ENCODE assay signal across 8 cellular contexts in genomic region chr5:151082976-151083651, GRCh38. TPM values are rescaled to one million over a fixed set of nuclear protein-coding genes. Genes with fewer than 3 reads are reported as not detected.
DNase-seq lines count a peak whose midpoint lies in the region; ATAC-seq and TF ChIP-seq lines count a peak whose summit lies in the region.

No MANE protein-coding gene starts in this region.

- peak overlapping the region; percentile 16 to 97 for H3K27ac ChIP-seq in ascending aorta

- intact Hi-C loops in ascending aorta (cut with DNase I), result loop anchor here (5.0 kb wide), 1 partner anchor 61 kb away; the partner anchor contains the start of gene GPX3

- DNase-seq in GM12865 (ENCODE audit: low read depth) (peak; percentile 83), ascending aorta (ENCODE audit: low spot score in 2 of 2) (no peak), renal cortical epithelial cell (ENCODE audit: low read depth) (peak; percentile 97), NOMO-1 treated with dmso at 0.1 percent for 144 hours (lab: John Stamatoyannopoulos, UW; ENCODE audit: unreplicated experiment) (no peak), SKM-1 treated with dmso at 0.1 percent for 144 hours (lab: John Stamatoyannopoulos, UW; ENCODE audit: unreplicated experiment) (no peak), GOT3 (lab: John Stamatoyannopoulos, UW) (no peak)

- no peak for ATAC-seq in GM21381 (IDR thresholded peaks at IDR 0.05; ENCODE audit: unreplicated experiment)

- no peaks in the 10 kb centered on the region for H3K36me3 ChIP-seq in ascending aorta

- TF ChIP-seq POLR2A in Raji (IDR thresholded peaks at IDR 0.05; ENCODE audit: insufficient read depth, low read depth, low read length), result 0 out of 2 replicates have a peak, but pooled peaks have one; percentile 24

- H3K4me1 ChIP-seq in ascending aorta, result peaks cover 12 to 38% of the 10 kb centered on the region in 2 donors

- no peaks in the 10 kb centered on the region for H3K9me3 ChIP-seq in ascending aorta

- H3K4me3 ChIP-seq in GM12865 (ENCODE audit: low read depth, low read length) (peak overlapping the region; percentile 92), ascending aorta (no peak overlapping the region)

- H3K27me3 ChIP-seq in ascending aorta, result no peaks in the 10 kb centered on the region

- TF ChIP-seq CTCF in GM12865 (IDR thresholded peaks at IDR 0.05; ENCODE audit: insufficient read depth, low read depth, low read length, missing control alignments) (no peak), ascending aorta (IDR thresholded peaks at IDR 0.05) (no peak)

RNA-seq across cellular contexts. Expression of gene TNIP1, which starts 2.3 kb away (rescaled TPM):
- 54.6 TPM for total RNA-seq in ascending aorta
- total RNA-seq in renal cortical epithelial cell, result 402 and 506 TPM in 2 replicates

Comparison
In these comparisons a context has a peak if more than half of its experiments do, and no peak if none do; other contexts are left out.
1. DNase-seq: peak in GM12865 (single experiment) and renal cortical epithelial cell (single experiment); none in ascending aorta (0 of 2), NOMO-1 treated with dmso at 0.1 percent for 144 hours (single experiment), SKM-1 treated with dmso at 0.1 percent for 144 hours (single experiment) and GOT3 (single experiment).